ENCODE assay signal across 16 cellular contexts in genomic region chr5:160694896-160695295, GRCh38.
"Had no signal": no experiment of that assay in that cellular context is flagged by ENCODE, and none has a peak within 500 bp of the region (broad histone marks: within the 10 kb centered on the region; RNA-seq: fewer than 3 reads in every experiment).

No MANE protein-coding gene starts in this region.

- H3K4me1 ChIP-seq: breast epithelium, lower lobe of right lung had no signal

- H3K36me3 ChIP-seq: breast epithelium, lower lobe of right lung had no signal

- H3K4me3 ChIP-seq: breast epithelium, lower lobe of right lung, skin epidermis had no signal

- H3K9me3 ChIP-seq: breast epithelium, lower lobe of right lung had no signal

- DNase-seq: activated CD8-positive, alpha-beta memory T cell treated with anti-CD3 and anti-CD28 coated beads, Interleukin-2, amount 50 U/mL, for 4 hours; activated CD8-positive, alpha-beta T cell treated with anti-CD3 and anti-CD28 coated beads for 36 hours; activated naive CD4-positive, alpha-beta T cell; aorta; effector CD8-positive, alpha-beta T cell; hypothalamus; lower lobe of right lung; midbrain; naive thymus-derived CD8-positive, alpha-beta T cell; posterior cingulate gyrus; T-helper 9 cell; trophoblast cell had no signal

- H3K27me3 ChIP-seq: breast epithelium had no signal

- ATAC-seq: activated CD8-positive, alpha-beta T cell treated with anti-CD3 and anti-CD28 coated beads for 36 hours; lower lobe of right lung; naive thymus-derived CD8-positive, alpha-beta T cell; stimulated activated effector memory CD8-positive, alpha-beta T cell treated with anti-CD3 and anti-CD28 coated beads, Interleukin-12 subunit alpha, Interleukin-12 subunit beta, amount 100 ng/mL, for 72 hours had no signal

- H3K27ac ChIP-seq: lower lobe of right lung, skin epidermis, VCaP had no signal
